ENCODE assay signal across 8 cellular contexts in the genomic region with DNA sequence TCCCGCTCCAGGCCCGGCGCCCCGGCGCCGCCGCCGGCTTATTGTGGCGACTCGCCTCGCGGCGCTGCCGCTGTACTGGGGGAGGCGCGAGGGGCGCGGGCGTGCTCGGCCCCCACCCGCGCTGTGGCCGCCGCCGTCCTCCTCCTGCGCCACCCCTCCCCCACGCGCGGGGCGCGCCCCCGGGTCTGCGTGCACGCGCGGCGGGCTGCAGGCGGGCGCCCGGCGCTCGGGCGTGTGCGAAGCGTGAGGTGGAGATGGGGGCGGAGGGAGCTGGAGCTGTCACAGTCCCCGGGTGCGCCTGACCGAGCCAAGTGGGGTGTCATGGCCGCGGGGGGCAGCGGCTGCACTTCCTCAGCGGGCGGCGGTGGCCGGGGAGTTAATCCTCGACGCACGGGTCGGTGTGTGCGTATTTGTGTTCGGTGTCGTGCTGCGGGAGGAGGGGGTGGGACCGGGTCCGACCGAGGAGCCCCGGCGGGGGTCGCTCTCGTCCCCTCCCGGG. TPM values are rescaled to one million over a fixed set of nuclear protein-coding genes. Genes with fewer than 3 reads are reported as not detected.
A peak's percentile ranks its signal among the peaks of the same experiment; 100 is the strongest.
DNase-seq lines count a peak whose midpoint lies in the region; ATAC-seq and TF ChIP-seq lines count a peak whose summit lies in the region.

No MANE protein-coding gene starts in this region.

- no peaks in the 10 kb centered on the region for H3K27me3 ChIP-seq in BJ (ENCODE audit: control insufficient read depth, insufficient read depth, low read length)

- peaks cover 11% of the 10 kb centered on the region for H3K27me3 Mint-ChIP-seq in endothelial cell (ENCODE audit: unreplicated experiment)
- H3K27me3 Mint-ChIP-seq in mesothelial cell of epicardium (ENCODE audit: low read depth): no peaks in the 10 kb centered on the region

- no peak for TF ChIP-seq CTCF in BJ (IDR thresholded peaks at IDR 0.05; ENCODE audit: insufficient read depth, low read depth, low read length)
- TF ChIP-seq CTCF in endothelial cell (IDR thresholded peaks at IDR 0.05; ENCODE audit: unreplicated experiment): no peak
- TF ChIP-seq CTCF in mesothelial cell of epicardium (IDR thresholded peaks at IDR 0.05; ENCODE audit: unreplicated experiment): no peak

- peaks cover 8% of the 10 kb centered on the region for H3K36me3 Mint-ChIP-seq in endothelial cell (ENCODE audit: low read depth, unreplicated experiment)
- peaks cover 3% of the 10 kb centered on the region for H3K36me3 Mint-ChIP-seq in mesothelial cell of epicardium

- H3K36me3 ChIP-seq in BJ (ENCODE audit: control insufficient read depth, insufficient read depth, low read length): no peaks in the 10 kb centered on the region

- ATAC-seq in GM19025 (IDR thresholded peaks at IDR 0.05; ENCODE audit: low read depth, unreplicated experiment) (peak; percentile 49), HG03175 (IDR thresholded peaks at IDR 0.05; ENCODE audit: unreplicated experiment) (peak; percentile 68)

- H3K4me3 ChIP-seq in BJ (ENCODE audit: low read depth, low read length): peak overlapping the region; percentile 93

- H3K4me1 Mint-ChIP-seq in endothelial cell (ENCODE audit: unreplicated experiment): peaks cover 31% of the 10 kb centered on the region
- H3K4me1 Mint-ChIP-seq in mesothelial cell of epicardium: peaks cover 46% of the 10 kb centered on the region

- CTCF ChIA-PET in BJ (lab: Yijun Ruan, JAX): interaction anchor here (0.8 kb wide), 1 partner anchor 202 kb away, joined by 3 read pairs; no protein-coding TSS in a partner anchor

- DNase-seq in BJ (ENCODE audit: low read depth) (no peak), NCI-H774 (lab: John Stamatoyannopoulos, UW) (peak; percentile 61), endothelial cell (ENCODE audit: low spot score) (peak; percentile 88), mesothelial cell of epicardium (ENCODE audit: low spot score in 2 of 2, unreplicated experiment in 2 of 2) (peak; percentile 84 to 90)
- DNase-seq in activated CD8-positive, alpha-beta memory T cell treated with anti-CD3 and anti-CD28 coated beads, Interleukin-2, amount 50 U/mL, for 1 hour (ENCODE audit: extremely low read depth): peak; percentile 68
- DNase-seq in stimulated activated CD8-positive, alpha-beta memory T cell treated with anti-CD3 and anti-CD28 coated beads, Interleukin-15, amount 100 ng/mL, for 24 hours (ENCODE audit: low read depth): peak; percentile 82

- no peaks in the 10 kb centered on the region for H3K9me3 Mint-ChIP-seq in endothelial cell (ENCODE audit: unreplicated experiment)
- H3K9me3 Mint-ChIP-seq in mesothelial cell of epicardium: no peaks in the 10 kb centered on the region

- no peak overlapping the region for H3K27ac Mint-ChIP-seq in endothelial cell (ENCODE audit: unreplicated experiment)
- no peak overlapping the region for H3K27ac Mint-ChIP-seq in mesothelial cell of epicardium

- H3K4me3 Mint-ChIP-seq in endothelial cell (ENCODE audit: unreplicated experiment) (peak overlapping the region; percentile 85), mesothelial cell of epicardium (peak overlapping the region; percentile 83)

- POLR2A ChIA-PET in BJ (lab: Charles Lee): interaction anchor here (0.6 kb wide), 1 partner anchor 382 kb away, joined by 3 read pairs; no protein-coding TSS in a partner anchor

RNA-seq across cellular contexts. Expression of a gene that starts 0.7 kb away (rescaled TPM):
- polyA plus RNA-seq in BJ (2011; rRNA removed): 4.9 and 9.3 TPM in 2 replicates
- 15.5 and 19.9 TPM in 2 replicates for polyA minus RNA-seq in BJ (2011; rRNA and poly(A)+ RNA removed)
- 36.6 TPM for total RNA-seq in endothelial cell (ENCODE audit: unreplicated experiment)
- 65.8 to 70.9 TPM (median 68.2 TPM) in 3 replicates for total RNA-seq in mesothelial cell of epicardium
